ENCODE assay signal across 8 cellular contexts in genomic region chr17:42744283-42744805, GRCh38. TPM values are rescaled to one million over a fixed set of nuclear protein-coding genes. Genes with fewer than 3 reads are reported as not detected.
DNase-seq lines count a peak whose midpoint lies in the region; ATAC-seq, FAIRE-seq and TF ChIP-seq lines count a peak whose summit lies in the region.

No MANE protein-coding gene starts in this region.

- H3K79me2 ChIP-seq in OCI-LY7 (ENCODE audit: insufficient read depth, low read depth, low read length) = peaks cover 19% of the 10 kb centered on the region

- H3K27ac ChIP-seq in C4-2B (peak overlapping the region; percentile 87), OCI-LY7 (ENCODE audit: low read depth, low read length, poor library complexity, severe bottlenecking) (peak overlapping the region; percentile 69), suprapubic skin (peak overlapping the region; percentile 94)

- no TSS peak for BruUV-seq in OCI-LY7 (replicated peaks; lab: Mats Ljungman, UMichigan)

- TF ChIP-seq EP300 in suprapubic skin (IDR thresholded peaks at IDR 0.05) = no peak

- H3K36me3 ChIP-seq in OCI-LY7 (ENCODE audit: insufficient read depth, low read length) (peaks cover 4% of the 10 kb centered on the region; the same call in 1 of the 2 replicates), suprapubic skin (no peaks in the 10 kb centered on the region)

- peaks cover 25% of the 10 kb centered on the region for H3K4me1 ChIP-seq in OCI-LY7 (ENCODE audit: insufficient read depth, low read length, poor library complexity, severe bottlenecking)
- H3K4me1 ChIP-seq in suprapubic skin = peaks cover 34% of the 10 kb centered on the region

- under 1% methylated on average over 24 of the region's 32 CpGs for WGBS in suprapubic skin

- no peaks in the 10 kb centered on the region for H3K9me2 ChIP-seq in OCI-LY7 (ENCODE audit: insufficient read depth, low read length)

- peak; percentile 45 for DNase-seq in GM19239 (ENCODE audit: insufficient read length, low spot score)
- peak; percentile 81 for DNase-seq in OCI-LY7 (ENCODE audit: low spot score)
- peak; percentile 90 for DNase-seq in activated effector memory CD4-positive, alpha-beta T cell treated with anti-CD3 and anti-CD28 coated beads, Interleukin-2, amount 50 U/mL, for 16 hours
- peak; percentile 24 for DNase-seq in foreskin melanocyte
- peak; percentile 77 for DNase-seq in occipital lobe (lab: John Stamatoyannopoulos, UW)
- DNase-seq in suprapubic skin (ENCODE audit: low spot score in 2 of 2) = peak; percentile 76 to 87

- H3K4me3 ChIP-seq in OCI-LY7 (ENCODE audit: low read depth, low read length, poor library complexity, severe bottlenecking) = peak overlapping the region; percentile 75
- peak overlapping the region; percentile 61 for H3K4me3 ChIP-seq in suprapubic skin

- peak overlapping the region; percentile 83 for H3K4me2 ChIP-seq in OCI-LY7 (ENCODE audit: low read length)

- H3K27me3 ChIP-seq in suprapubic skin = no peaks in the 10 kb centered on the region

- no peak for FAIRE-seq in GM19239 (lab: Jason Lieb, UNC)

- no peak for TF ChIP-seq POLR2A in suprapubic skin (IDR thresholded peaks at IDR 0.05)

- peak; percentile 38 for ATAC-seq in HG03442 (IDR thresholded peaks at IDR 0.05; ENCODE audit: unreplicated experiment)

- no peaks in the 10 kb centered on the region for H4K20me1 ChIP-seq in OCI-LY7 (ENCODE audit: insufficient read depth, low read length)

- H3K9me3 ChIP-seq in OCI-LY7 (ENCODE audit: low read length) (no peaks in the 10 kb centered on the region), suprapubic skin (no peaks in the 10 kb centered on the region)

- peak overlapping the region; percentile 96; the same call in 1 of the 2 replicates for H2AFZ ChIP-seq in OCI-LY7 (ENCODE audit: low read length)

- intact Hi-C loops in OCI-LY7 (cut with micrococcal nuclease; ENCODE audit: unreplicated experiment) = no loop called here

- TF ChIP-seq CTCF in C4-2B (conservative IDR thresholded peaks at IDR 0.05) = no peak
- 0 out of 2 replicates have a peak, but pooled peaks have one; percentile 52 for TF ChIP-seq CTCF in OCI-LY7 (conservative IDR thresholded peaks at IDR 0.05; ENCODE audit: low read length)
- no peak for TF ChIP-seq CTCF in suprapubic skin (IDR thresholded peaks at IDR 0.05)

- CTCF ChIA-PET in OCI-LY7 (lab: Charles Lee; ENCODE audit: unreplicated experiment) = no interaction called here

- POLR2A ChIA-PET in OCI-LY7 (lab: Charles Lee) = interaction anchor here (1.2 kb wide), 1 partner anchor 9 kb away, joined by 4 read pairs; no protein-coding TSS in a partner anchor

RNA-seq across cellular contexts. Expression of gene EZH1, which starts 0.5 kb away (rescaled TPM):
- total RNA-seq in OCI-LY7 (2014; rRNA removed; shearing (Covaris generic)) = 56.6 and 57.1 TPM in 2 replicates
- total RNA-seq in OCI-LY7 (2022) (62.4 and 84.4 TPM in 2 replicates), occipital lobe (23.2 TPM), suprapubic skin (100 to 1,000 TPM in 1 of 4 donors, 10 to 100 TPM in 3; 33.2 to 105 (median 51.0) TPM)

RNA-seq across cellular contexts. Expression of gene RAMP2, which starts 16.7 kb away (rescaled TPM):
- not detected in 2 replicates for total RNA-seq in OCI-LY7 (2014; rRNA removed; shearing (Covaris generic))
- total RNA-seq in OCI-LY7 (2022) (not detected in 2 replicates), occipital lobe (14.3 TPM), suprapubic skin (10 to 100 TPM in 3 of 4 donors, 1 to 10 TPM in 1; 5.2 to 21.8 (median 14.7) TPM)

RNA-seq across cellular contexts. Expression of gene VPS25, which starts 28.9 kb away (rescaled TPM):
- total RNA-seq in OCI-LY7 (2014; rRNA removed; shearing (Covaris generic)) = 70.7 and 78.4 TPM in 2 replicates
- total RNA-seq in OCI-LY7 (2022) (83.9 and 84.1 TPM in 2 replicates), occipital lobe (24.5 TPM), suprapubic skin (10 to 100 TPM; 49.1 to 66.5 (median 59.0) TPM)

RNA-seq across cellular contexts. Expression of gene WNK4, which starts 36.1 kb away (rescaled TPM):
- total RNA-seq in OCI-LY7 (2014; rRNA removed; shearing (Covaris generic)) = 1.2 and 2.4 TPM in 2 replicates
- total RNA-seq in OCI-LY7 (2022) (8.3 and 10.9 TPM in 2 replicates), occipital lobe (0.31 TPM), suprapubic skin (1 to 10 TPM in 1 of 4 donors, under 1 TPM in 2, not detected in 1; 0.40 to 1.1 (median 0.98) TPM)

RNA-seq across cellular contexts. Expression of gene COA3, which starts 54.2 kb away (rescaled TPM):
- total RNA-seq in OCI-LY7 (2014; rRNA removed; shearing (Covaris generic)) = 36.6 and 38.2 TPM in 2 replicates
- 32.1 and 34.9 TPM in 2 replicates for total RNA-seq in OCI-LY7 (2022)
- 61.8 TPM for total RNA-seq in occipital lobe
- total RNA-seq in suprapubic skin = 10 to 100 TPM; 32.7 to 59.1 (median 49.5) TPM

Comparison
In these comparisons a context has a peak if more than half of its experiments do, and no peak if none do; other contexts are left out.
1. Peak in every context shown above with its lines: DNase-seq, ATAC-seq, H3K4me3 ChIP-seq and H3K27ac ChIP-seq.
2. DNase-seq: peak in every context shown above with its lines; median percentile 90 in activated effector memory CD4-positive, alpha-beta T cell treated with anti-CD3 and anti-CD28 coated beads, Interleukin-2, amount 50 U/mL, for 16 hours; 82 in suprapubic skin; 81 in OCI-LY7; 77 in occipital lobe; 45 in GM19239; 24 in foreskin melanocyte.
3. RNA of gene RAMP2, which starts 16.7 kb away (total RNA-seq): 5.2 to 21.8 TPM in suprapubic skin and 14.3 TPM in occipital lobe (single experiment); not detected in OCI-LY7; every median in the first group is over 4 times any median in the second.